ENCODE assay signal across 35 cellular contexts in genomic region chr5:101370240-101370639, GRCh38.
DNase-seq lines count a peak whose midpoint lies in the region; ATAC-seq, FAIRE-seq and TF ChIP-seq lines count a peak whose summit lies in the region.
"Had no signal": no experiment of that assay in that cellular context is flagged by ENCODE, and none has a peak within 500 bp of the region (broad histone marks: within the 10 kb centered on the region; RNA-seq: fewer than 3 reads in every experiment).

No MANE protein-coding gene starts in this region.

- H3K79me2 ChIP-seq in GM23248 (ENCODE audit: insufficient read depth): no peaks in the 10 kb centered on the region
- H3K79me2 ChIP-seq in astrocyte (ENCODE audit: insufficient read depth, low read length): no peaks in the 10 kb centered on the region

- WGBS in GM23248 (ENCODE audit: low coverage in 1 of 2, low lambda C conversion rate in 2 of 2, missing lambda C conversion rate in 2 of 2), 2 experiments: 27 to 28% methylated on average over 6 of the region's 6 CpGs

- H3K36me3 ChIP-seq in GM23248 (ENCODE audit: low read depth): no peaks in the 10 kb centered on the region
- no peaks in the 10 kb centered on the region for H3K36me3 ChIP-seq in astrocyte (ENCODE audit: insufficient read depth, low read length)
- H3K36me3 ChIP-seq: esophagus squamous epithelium, gastroesophageal sphincter, sigmoid colon, SJCRH30, uterus had no signal

- ATAC-seq in sciatic nerve (peak; percentile 67), HG03135 (IDR thresholded peaks at IDR 0.05; ENCODE audit: unreplicated experiment) (no peak), HG03571 (IDR thresholded peaks at IDR 0.05; ENCODE audit: unreplicated experiment) (no peak)
- ATAC-seq: activated CD4-positive, CD25-positive, alpha-beta regulatory T cell treated with anti-CD3 and anti-CD28 coated beads, Interleukin-2, amount 50 U/mL, for 24 hours; activated CD8-positive, alpha-beta T cell treated with anti-CD3 and anti-CD28 coated beads, Interleukin-2, amount 10 ng/mL, durations not matched to agents 7 days and 5 days; gastroesophageal sphincter; GM23338; left ventricle myocardium superior; naive thymus-derived CD8-positive, alpha-beta T cell had no signal

- H3K36me3 Mint-ChIP-seq in astrocyte (ENCODE audit: low read depth, unreplicated experiment): no peaks in the 10 kb centered on the region
- H3K36me3 Mint-ChIP-seq: activated naive CD8-positive, alpha-beta T cell; CD14-positive monocyte; immature natural killer cell; mesothelial cell of epicardium; naive thymus-derived CD8-positive, alpha-beta T cell had no signal

- no peak overlapping the region for H3K27ac Mint-ChIP-seq in astrocyte (ENCODE audit: unreplicated experiment)
- H3K27ac Mint-ChIP-seq: activated CD8-positive, alpha-beta T cell treated with anti-CD3 and anti-CD28 coated beads, Interleukin-2, amount 10 ng/mL, durations not matched to agents 7 days and 5 days; activated naive CD8-positive, alpha-beta T cell; dendritic cell treated with granulocyte-macrophage colony-stimulating factor and Interleukin-4, amounts not matched to agents 40 ng/mL and 50 ng/mL, for 4 days; endodermal cell; GM23338; immature natural killer cell; mesothelial cell of epicardium; naive thymus-derived CD8-positive, alpha-beta T cell had no signal

- H3K9ac ChIP-seq in GM23248 (peak overlapping the region; percentile 6; the same call in 1 of the 2 replicates), astrocyte (ENCODE audit: low read length) (no peak overlapping the region)

- intact Hi-C loops in sciatic nerve (cut with DNase I): no loop called here

- no peak overlapping the region for H3K4me3 Mint-ChIP-seq in astrocyte (ENCODE audit: unreplicated experiment)
- H3K4me3 Mint-ChIP-seq: activated CD8-positive, alpha-beta T cell treated with anti-CD3 and anti-CD28 coated beads, Interleukin-2, amount 10 ng/mL, durations not matched to agents 7 days and 5 days; activated naive CD8-positive, alpha-beta T cell; CD14-positive monocyte; dendritic cell treated with granulocyte-macrophage colony-stimulating factor and Interleukin-4, amounts not matched to agents 40 ng/mL and 50 ng/mL, for 4 days; endodermal cell; GM23338; immature natural killer cell; mesothelial cell of epicardium; naive thymus-derived CD8-positive, alpha-beta T cell had no signal

- H3F3A ChIP-seq in GM23248 (ENCODE audit: insufficient read depth): no peaks in the 10 kb centered on the region

- H3K4me1 ChIP-seq in GM23248 (ENCODE audit: insufficient read depth) (peaks cover 3% of the 10 kb centered on the region; the same call in 1 of the 2 replicates), astrocyte (ENCODE audit: insufficient read depth, low read length) (no peaks in the 10 kb centered on the region)
- H3K4me1 ChIP-seq: esophagus squamous epithelium, gastroesophageal sphincter, sigmoid colon, SJCRH30, testis, uterus had no signal

- H2AFZ ChIP-seq in GM23248 (peak overlapping the region; percentile 87), astrocyte (ENCODE audit: low read depth, low read length) (peak overlapping the region; percentile 6)
- H2AFZ ChIP-seq: GM23338 had no signal

- H3K27me3 ChIP-seq in GM23248 (replicated peaks; ENCODE audit: insufficient read depth) (no peaks in the 10 kb centered on the region), astrocyte (ENCODE audit: insufficient read depth, low read length) (no peaks in the 10 kb centered on the region)
- H3K27me3 ChIP-seq: esophagus squamous epithelium, gastroesophageal sphincter, sigmoid colon, SJCRH30, testis, uterus had no signal

- H3K9me3 ChIP-seq in GM23248 (ENCODE audit: low read depth): no peaks in the 10 kb centered on the region
- H3K9me3 ChIP-seq in astrocyte (ENCODE audit: insufficient read depth, low read depth, low read length): no peaks in the 10 kb centered on the region
- H3K9me3 ChIP-seq: esophagus squamous epithelium, gastroesophageal sphincter, sigmoid colon, SJCRH30, testis, uterus had no signal

- no peaks in the 10 kb centered on the region for H3K9me3 Mint-ChIP-seq in astrocyte (ENCODE audit: unreplicated experiment)
- H3K9me3 Mint-ChIP-seq: dendritic cell treated with granulocyte-macrophage colony-stimulating factor and Interleukin-4, amounts not matched to agents 40 ng/mL and 50 ng/mL, for 4 days; endodermal cell; GM23338; mesothelial cell of epicardium; naive thymus-derived CD8-positive, alpha-beta T cell had no signal

- H3K4me3 ChIP-seq in GM23248: peak overlapping the region; percentile 50
- no peak overlapping the region for H3K4me3 ChIP-seq in astrocyte (ENCODE audit: insufficient read depth, low read depth, low read length)
- H3K4me3 ChIP-seq: esophagus squamous epithelium, gastroesophageal sphincter, GM23338, sigmoid colon, SJCRH30, testis, uterus had no signal

- no peak for FAIRE-seq in astrocyte (lab: Jason Lieb, UNC)
- FAIRE-seq: GM12891 had no signal

- H3K27me3 Mint-ChIP-seq in astrocyte (ENCODE audit: low read depth, unreplicated experiment): no peaks in the 10 kb centered on the region
- H3K27me3 Mint-ChIP-seq: dendritic cell treated with granulocyte-macrophage colony-stimulating factor and Interleukin-4, amounts not matched to agents 40 ng/mL and 50 ng/mL, for 4 days had no signal

- H3K9me2 ChIP-seq in GM23248 (ENCODE audit: insufficient read depth): no peaks in the 10 kb centered on the region

- in situ Hi-C loops in GM23248 (cut with MboI): no loop called here

- peak; percentile 8 for DNase-seq in GM23248
- no peak for DNase-seq in astrocyte (ENCODE audit: low read depth)
- DNase-seq in left kidney (ENCODE audit: low read depth, low spot score): peak; percentile 32
- DNase-seq in sciatic nerve (ENCODE audit: low spot score): no peak
- DNase-seq in NCI-H345 (lab: John Stamatoyannopoulos, UW): no peak
- DNase-seq in DMS79 (lab: John Stamatoyannopoulos, UW): no peak
- DNase-seq: activated CD8-positive, alpha-beta T cell treated with anti-CD3 and anti-CD28 coated beads, Interleukin-2, amount 10 ng/mL, durations not matched to agents 7 days and 5 days; aorta; caudate nucleus; DMS 273 treated with DMSO at 0.1 percent for 48 hours; endodermal cell; esophagus squamous epithelium; hypothalamus; immature natural killer cell; left ventricle myocardium superior; naive thymus-derived CD8-positive, alpha-beta T cell; NCI-H1436; NCI-H2171 treated with DMSO at 0.1 percent for 48 hours; NCI-H526 treated with DMSO at 0.1 percent for 48 hours; sigmoid colon; SJCRH30; stimulated activated naive CD4-positive, alpha-beta T cell treated with Interleukin-2 at 50 U/mL for 16 hours; T-helper 1 cell; testis; uterus had no signal

- H3K4me1 Mint-ChIP-seq in astrocyte (ENCODE audit: low read depth, unreplicated experiment): no peaks in the 10 kb centered on the region
- H3K4me1 Mint-ChIP-seq: CD14-positive monocyte; immature natural killer cell; mesothelial cell of epicardium; naive thymus-derived CD8-positive, alpha-beta T cell had no signal

- no peak for TF ChIP-seq CTCF in astrocyte (IDR thresholded peaks at IDR 0.05; ENCODE audit: insufficient read depth, low read depth, low read length)

- H3K4me2 ChIP-seq in GM23248 (ENCODE audit: unreplicated experiment) (peak overlapping the region; percentile 59), astrocyte (ENCODE audit: low read length) (peak overlapping the region; percentile 52)
- H3K4me2 ChIP-seq: GM23338 had no signal

- H3K27ac ChIP-seq in GM23248 (no peak overlapping the region), astrocyte (ENCODE audit: low read depth, low read length) (no peak overlapping the region)
- H3K27ac ChIP-seq: esophagus squamous epithelium, gastroesophageal sphincter, sigmoid colon, SJCRH30, testis, uterus had no signal

- 0 out of 2 replicates have a peak, but pooled peaks cover 5% of the 10 kb centered on the region for H4K20me1 ChIP-seq in GM23248 (ENCODE audit: insufficient read depth)
- no peaks in the 10 kb centered on the region for H4K20me1 ChIP-seq in astrocyte (ENCODE audit: insufficient read depth, low read length)

Comparison
In these comparisons a context has a peak if more than half of its experiments do, and no peak if none do; other contexts are left out.
1. DNase-seq: peak in GM23248 (single experiment) and left kidney (single experiment); none in astrocyte (single experiment), sciatic nerve (single experiment), NCI-H345 (single experiment) and DMS79 (single experiment).